ENCODE assay signal across 8 cellular contexts in the genomic region with DNA sequence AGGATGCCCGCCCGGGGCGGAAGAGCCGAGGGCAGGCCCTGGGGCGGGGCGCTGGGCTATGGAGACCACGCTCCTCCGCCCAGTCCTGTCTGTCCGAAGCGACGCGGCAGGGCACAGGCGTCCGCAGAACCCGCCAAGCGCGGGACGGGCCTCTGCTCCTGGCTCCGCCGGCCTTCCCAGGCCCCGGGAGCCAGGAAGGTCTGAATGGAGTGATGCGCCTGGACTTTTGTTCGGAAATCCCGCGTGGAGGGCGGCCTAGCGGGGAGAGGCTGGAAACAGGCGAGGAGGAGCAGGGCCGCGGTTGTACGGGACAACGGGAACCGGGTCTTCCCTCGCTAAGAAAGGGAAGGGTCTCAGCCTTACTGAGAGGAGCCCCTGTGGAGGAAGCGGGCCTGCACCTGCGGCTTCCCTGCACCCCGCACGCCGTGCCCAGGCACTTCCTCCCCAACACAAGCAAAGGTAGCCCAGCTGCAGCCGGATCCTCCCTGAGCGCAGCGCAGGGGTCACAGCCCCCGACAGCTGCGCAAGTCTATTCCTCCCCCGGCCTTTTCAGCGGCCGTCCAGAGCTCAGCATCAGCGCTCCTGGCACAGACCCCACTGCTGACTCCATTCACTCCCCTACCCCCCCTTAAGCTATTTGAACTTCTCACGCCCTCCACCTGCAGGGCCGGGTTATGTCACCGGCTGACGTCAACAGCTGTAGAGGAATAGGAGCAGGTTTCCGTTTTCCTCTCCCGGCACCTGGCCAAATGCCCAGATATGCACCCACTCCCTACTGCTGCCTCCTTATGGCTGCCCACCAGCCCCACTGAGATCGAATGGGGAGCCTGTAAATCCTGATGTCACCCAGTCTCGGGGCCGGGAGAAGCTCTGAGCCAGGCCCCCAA.
DNase-seq lines count a peak whose midpoint lies in the region; ATAC-seq and TF ChIP-seq lines count a peak whose summit lies in the region.

No MANE protein-coding gene starts in this region.

- POLR2A ChIA-PET in CD8-positive, alpha-beta T cell (lab: Charles Lee): interaction anchor here (0.8 to 1.1 kb wide), 2 partner anchors 152 to 204 kb away, joined by 4 read pairs; partner anchors contain the start of gene CSGALNACT2
- POLR2A ChIA-PET in naive thymus-derived CD4-positive, alpha-beta T cell (lab: Charles Lee): interaction anchor here (1.1 to 1.2 kb wide), 3 partner anchors 102 to 528 kb away, joined by 3 to 4 read pairs (median 3); no protein-coding TSS in a partner anchor

- intact Hi-C loops in CD8-positive, alpha-beta T cell (cut with DNase I, micrococcal nuclease): loop anchor here (1.0 to 10.0 kb wide), 7 partner anchors 149 to 421 kb away; partner anchors contain the start of genes BMS1 (in 2 of the 2), ZNF33B (in 2 of the 2) and CSGALNACT2 (in 1 of the 2)
- intact Hi-C loops in naive thymus-derived CD4-positive, alpha-beta T cell (cut with micrococcal nuclease): loop anchor here in 1 of 2 donors (1.0 to 5.0 kb wide), 8 partner anchors 66 to 504 kb away; partner anchors contain the start of genes BMS1, CSGALNACT2 and ZNF487
- intact Hi-C loops in prostate gland (cut with DNase I): no loop called here

- peak; percentile 64 for ATAC-seq in CD8-positive, alpha-beta T cell
- ATAC-seq in naive thymus-derived CD4-positive, alpha-beta T cell: peak; percentile 66
- ATAC-seq in GM21447 (IDR thresholded peaks at IDR 0.05; ENCODE audit: unreplicated experiment) (no peak), HG02759 (IDR thresholded peaks at IDR 0.05; ENCODE audit: unreplicated experiment) (no peak)

- H3K36me3 Mint-ChIP-seq in CD8-positive, alpha-beta T cell: no peaks in the 10 kb centered on the region
- H3K36me3 Mint-ChIP-seq in naive thymus-derived CD4-positive, alpha-beta T cell: no peaks in the 10 kb centered on the region

- CTCF ChIA-PET in CD8-positive, alpha-beta T cell (lab: Charles Lee): no interaction called here
- CTCF ChIA-PET in naive thymus-derived CD4-positive, alpha-beta T cell (lab: Charles Lee): interaction anchor here (0.6 kb wide), 1 partner anchor 425 kb away, joined by 3 read pairs; no protein-coding TSS in a partner anchor

- no peak for TF ChIP-seq POLR2A in prostate gland (IDR thresholded peaks at IDR 0.05)

- WGBS in ectodermal cell, 2 experiments: 9 to 10% methylated on average over 57 of the region's 57 CpGs
- WGBS in prostate gland: 14% methylated on average over 55 of the region's 57 CpGs

- in situ Hi-C loops in brain microvascular endothelial cell (cut with HindIII; ENCODE audit: low pct_ligation_motif_present, low sequenced_read_pairs): no loop called here

- peaks cover 17% of the 10 kb centered on the region for H3K4me1 ChIP-seq in CD8-positive, alpha-beta T cell (ENCODE audit: insufficient read depth, low read length)
- peaks cover 8% of the 10 kb centered on the region for H3K4me1 ChIP-seq in ectodermal cell (ENCODE audit: control insufficient read depth, insufficient read depth, low read length)
- H3K4me1 ChIP-seq in naive thymus-derived CD4-positive, alpha-beta T cell (ENCODE audit: control insufficient read depth in 2 of 2, insufficient read depth in 2 of 2, low read length in 2 of 2): peaks cover 0 to 12% of the 10 kb centered on the region in 2 donors
- H3K4me1 ChIP-seq in prostate gland (replicated peaks): no peaks in the 10 kb centered on the region

- H3K9me3 Mint-ChIP-seq in CD8-positive, alpha-beta T cell: no peaks in the 10 kb centered on the region
- no peaks in the 10 kb centered on the region for H3K9me3 Mint-ChIP-seq in naive thymus-derived CD4-positive, alpha-beta T cell

- H3K27ac ChIP-seq in CD8-positive, alpha-beta T cell (ENCODE audit: low read depth, low read length): peak overlapping the region; percentile 73
- H3K27ac ChIP-seq in ectodermal cell (ENCODE audit: insufficient read depth, low read depth, low read length, poor library complexity, severe bottlenecking) (no peak overlapping the region), brain microvascular endothelial cell (no peak overlapping the region), prostate gland (no peak overlapping the region)
- peak overlapping the region; percentile 73 for H3K27ac ChIP-seq in naive thymus-derived CD4-positive, alpha-beta T cell (ENCODE audit: low read depth, low read length)

- no peaks in the 10 kb centered on the region for H3K9me3 ChIP-seq in CD8-positive, alpha-beta T cell (ENCODE audit: low read length)
- H3K9me3 ChIP-seq in ectodermal cell (ENCODE audit: control insufficient read depth, low read length) (no peaks in the 10 kb centered on the region), prostate gland (no peaks in the 10 kb centered on the region)
- H3K9me3 ChIP-seq in naive thymus-derived CD4-positive, alpha-beta T cell (ENCODE audit: control insufficient read depth in 2 of 3, low read length in 3 of 3): no peaks in the 10 kb centered on the region

- no peaks in the 10 kb centered on the region for H3K36me3 ChIP-seq in CD8-positive, alpha-beta T cell (ENCODE audit: insufficient read depth, low read length)
- H3K36me3 ChIP-seq in ectodermal cell (ENCODE audit: control insufficient read depth, insufficient read depth, low read length): no peaks in the 10 kb centered on the region
- no peaks in the 10 kb centered on the region for H3K36me3 ChIP-seq in naive thymus-derived CD4-positive, alpha-beta T cell (ENCODE audit: control insufficient read depth in 2 of 3, insufficient read depth in 3 of 3, low read length in 3 of 3)
- no peaks in the 10 kb centered on the region for H3K36me3 ChIP-seq in brain microvascular endothelial cell (replicated peaks)
- H3K36me3 ChIP-seq in prostate gland: no peaks in the 10 kb centered on the region

- no peaks in the 10 kb centered on the region for H3K27me3 ChIP-seq in CD8-positive, alpha-beta T cell (ENCODE audit: insufficient read depth, low read length)
- H3K27me3 ChIP-seq in ectodermal cell (ENCODE audit: control insufficient read depth, insufficient read depth, low read length, poor library complexity, severe bottlenecking) (peaks cover 33% of the 10 kb centered on the region), brain microvascular endothelial cell (replicated peaks) (peaks cover 20% of the 10 kb centered on the region), prostate gland (replicated peaks; ENCODE audit: insufficient read depth) (peaks cover 6% of the 10 kb centered on the region)
- H3K27me3 ChIP-seq in naive thymus-derived CD4-positive, alpha-beta T cell (ENCODE audit: control insufficient read depth in 2 of 2, insufficient read depth in 2 of 2, low read length in 2 of 2): no peaks in the 10 kb centered on the region

- no peak for TF ChIP-seq CTCF in CD8-positive, alpha-beta T cell (IDR thresholded peaks at IDR 0.05)
- no peak for TF ChIP-seq CTCF in brain microvascular endothelial cell (IDR thresholded peaks at IDR 0.05; ENCODE audit: low read depth, low read length, missing control alignments)
- no peak for TF ChIP-seq CTCF in prostate gland (IDR thresholded peaks at IDR 0.05)

- peak overlapping the region; percentile 80 for H3K27ac Mint-ChIP-seq in CD8-positive, alpha-beta T cell
- H3K27ac Mint-ChIP-seq in naive thymus-derived CD4-positive, alpha-beta T cell: peak overlapping the region in 7 of 9 donors; percentile 82 to 95 (median 90)

- peaks cover 12% of the 10 kb centered on the region for H3K4me1 Mint-ChIP-seq in CD8-positive, alpha-beta T cell (ENCODE audit: low read depth)
- H3K4me1 Mint-ChIP-seq in naive thymus-derived CD4-positive, alpha-beta T cell: peaks cover 9 to 25% (median 19%) of the 10 kb centered on the region in 7 donors

- peaks cover 13% of the 10 kb centered on the region for H3K27me3 Mint-ChIP-seq in CD8-positive, alpha-beta T cell (ENCODE audit: low read depth)
- H3K27me3 Mint-ChIP-seq in naive thymus-derived CD4-positive, alpha-beta T cell: peaks cover 5 to 38% (median 31%) of the 10 kb centered on the region in 5 donors

- H3K4me3 Mint-ChIP-seq in CD8-positive, alpha-beta T cell: peak overlapping the region; percentile 85
- peak overlapping the region in 9 of 10 donors; percentile 87 to 93 (median 91) for H3K4me3 Mint-ChIP-seq in naive thymus-derived CD4-positive, alpha-beta T cell

- peak overlapping the region; percentile 78 for H3K4me3 ChIP-seq in CD8-positive, alpha-beta T cell (ENCODE audit: low read depth, low read length)
- H3K4me3 ChIP-seq in ectodermal cell (ENCODE audit: insufficient read depth, low read depth, low read length): peak overlapping the region; percentile 32
- peak overlapping the region; percentile 60 for H3K4me3 ChIP-seq in naive thymus-derived CD4-positive, alpha-beta T cell (ENCODE audit: low read length)
- H3K4me3 ChIP-seq in brain microvascular endothelial cell (ENCODE audit: low read depth, low read length): no peak overlapping the region
- no peak overlapping the region for H3K4me3 ChIP-seq in prostate gland

- peak in 4 of 7 experiments; percentile 33 to 76 (median 62) for DNase-seq in CD8-positive, alpha-beta T cell
- DNase-seq in NCI-H69 (lab: John Stamatoyannopoulos, UW) (peak; percentile 83), brain microvascular endothelial cell (no peak), prostate gland (ENCODE audit: low spot score) (no peak)
- peak in 8 of 9 donors; percentile 24 to 81 (median 66) for DNase-seq in naive thymus-derived CD4-positive, alpha-beta T cell

Comparison
In these comparisons a context has a peak if more than half of its experiments do, and no peak if none do; other contexts are left out.
1. ATAC-seq: peak in CD8-positive, alpha-beta T cell (single experiment) and naive thymus-derived CD4-positive, alpha-beta T cell (single experiment); none in GM21447 (single experiment) and HG02759 (single experiment).
2. DNase-seq: peak in CD8-positive, alpha-beta T cell (4 of 7), NCI-H69 (single experiment) and naive thymus-derived CD4-positive, alpha-beta T cell (8 of 9); none in brain microvascular endothelial cell (single experiment) and prostate gland (single experiment).
3. H3K27ac ChIP-seq: peak in CD8-positive, alpha-beta T cell (single experiment) and naive thymus-derived CD4-positive, alpha-beta T cell (single experiment); none in ectodermal cell (single experiment), brain microvascular endothelial cell (single experiment) and prostate gland (0 of 2).
4. H3K4me3 ChIP-seq: peak in CD8-positive, alpha-beta T cell (single experiment), ectodermal cell (single experiment) and naive thymus-derived CD4-positive, alpha-beta T cell (single experiment); none in brain microvascular endothelial cell (single experiment) and prostate gland (0 of 2).